ENCODE assay signal across 10 cellular contexts in genomic region chr13:73417012-73417615, GRCh38.
A peak's percentile ranks its signal among the peaks of the same experiment; 100 is the strongest.
DNase-seq lines count a peak whose midpoint lies in the region; ATAC-seq, FAIRE-seq and TF ChIP-seq lines count a peak whose summit lies in the region.
"Had no signal": no experiment of that assay in that cellular context is flagged by ENCODE, and none has a peak within 500 bp of the region (broad histone marks: within the 10 kb centered on the region; RNA-seq: fewer than 3 reads in every experiment).

No MANE protein-coding gene starts in this region.

- H3K36me3 ChIP-seq in SK-N-SH (replicated peaks in 1 of 2; ENCODE audit: control insufficient read depth in 1 of 2, insufficient read depth in 2 of 2, low read length in 1 of 2) (no peaks in the 10 kb centered on the region), HepG2 (replicated peaks in 1 of 2; ENCODE audit: control insufficient read depth in 1 of 2, insufficient read depth in 2 of 2, low read length in 2 of 2) (no peaks in the 10 kb centered on the region)

- no peak for TF ChIP-seq POLR2A in HepG2 (IDR thresholded peaks at IDR 0.05; ENCODE audit: insufficient read depth in 1 of 2, low read depth in 2 of 2, low read length in 2 of 2)

- H2AFZ ChIP-seq in SK-N-SH (ENCODE audit: low read depth) = no peak overlapping the region
- no peak overlapping the region for H2AFZ ChIP-seq in HepG2 (ENCODE audit: low read length)

- H3K27ac Mint-ChIP-seq in activated T-helper 1 cell treated with anti-CD3 and anti-CD28 coated beads, Interleukin-12 subunit alpha, Interleukin-12 subunit beta, Interleukin-2, Interleukin-4 antibody, amounts not matched to agents 30 ng/mL and 10 ng/mL and 1 ng/mL, durations not matched to agents 14 hours and 24 hours and 36 hours = no peak overlapping the region
- H3K27ac Mint-ChIP-seq: brain had no signal

- CTCF ChIA-PET in SK-N-SH (lab: Yijun Ruan, JAX) = no interaction called here
- CTCF ChIA-PET in HepG2 (lab: Yijun Ruan, JAX; ENCODE audit: low intra/inter-chr PET ratio, low total read pairs) = interaction anchor here (1.6 kb wide), 1 partner anchor 577 kb away, joined by 11 read pairs; no protein-coding TSS in a partner anchor

- H3F3A ChIP-seq in SK-N-SH (replicated peaks; ENCODE audit: insufficient read depth) = no peaks in the 10 kb centered on the region

- FAIRE-seq in HepG2 (lab: Jason Lieb, UNC) = no peak

- TF ChIP-seq CTCF in GM12864 (IDR thresholded peaks at IDR 0.05; ENCODE audit: low read depth, low read length, missing control alignments) (peak; percentile 17), SK-N-SH (IDR thresholded peaks at IDR 0.05) (peak; percentile 36), HepG2 (CRISPR knock-in tag; IDR thresholded peaks at IDR 0.05) (peak; percentile 61)

- H3K4me2 ChIP-seq in SK-N-SH (no peak overlapping the region), HepG2 (ENCODE audit: low read depth, low read length) (no peak overlapping the region)

- peak; percentile 55 for TF ChIP-seq RAD21 in SK-N-SH (IDR thresholded peaks at IDR 0.05; ENCODE audit: low read length)
- no peak for TF ChIP-seq RAD21 in HepG2 (CRISPR knock-in tag; IDR thresholded peaks at IDR 0.05)

- no peaks in the 10 kb centered on the region for H3K9me3 Mint-ChIP-seq in activated T-helper 1 cell treated with anti-CD3 and anti-CD28 coated beads, Interleukin-12 subunit alpha, Interleukin-12 subunit beta, Interleukin-2, Interleukin-4 antibody, amounts not matched to agents 30 ng/mL and 10 ng/mL and 1 ng/mL, durations not matched to agents 14 hours and 24 hours and 36 hours

- peak; percentile 52 for ATAC-seq in HG02938 (IDR thresholded peaks at IDR 0.05; ENCODE audit: unreplicated experiment)
- peak; percentile 94 for ATAC-seq in HepG2
- ATAC-seq in HG02642 (IDR thresholded peaks at IDR 0.05; ENCODE audit: poor library complexity, unreplicated experiment) = no peak

- TF ChIP-seq EP300 in SK-N-SH (IDR thresholded peaks at IDR 0.05; ENCODE audit: borderline replicate concordance in 1 of 2, low read depth in 1 of 2, low read length in 1 of 2) = no peak
- TF ChIP-seq EP300 in HepG2 (IDR thresholded peaks at IDR 0.05; ENCODE audit: low read depth in 2 of 2, low read length in 2 of 2) = no peak
- no peak for TF ChIP-seq EP300 in HepG2 (CRISPR knock-in tag; IDR thresholded peaks at IDR 0.05; ENCODE audit: borderline replicate concordance)

- H3K9ac ChIP-seq in SK-N-SH = no peak overlapping the region
- no peak overlapping the region for H3K9ac ChIP-seq in HepG2 (ENCODE audit: insufficient read depth, low read depth, low read length)

- H3K36me3 Mint-ChIP-seq in activated T-helper 1 cell treated with anti-CD3 and anti-CD28 coated beads, Interleukin-12 subunit alpha, Interleukin-12 subunit beta, Interleukin-2, Interleukin-4 antibody, amounts not matched to agents 30 ng/mL and 10 ng/mL and 1 ng/mL, durations not matched to agents 14 hours and 24 hours and 36 hours (ENCODE audit: low read depth) = no peaks in the 10 kb centered on the region
- H3K36me3 Mint-ChIP-seq: brain had no signal

- H3K27me3 Mint-ChIP-seq in activated T-helper 1 cell treated with anti-CD3 and anti-CD28 coated beads, Interleukin-12 subunit alpha, Interleukin-12 subunit beta, Interleukin-2, Interleukin-4 antibody, amounts not matched to agents 30 ng/mL and 10 ng/mL and 1 ng/mL, durations not matched to agents 14 hours and 24 hours and 36 hours (ENCODE audit: insufficient read depth) = no peaks in the 10 kb centered on the region

- H3K4me3 ChIP-seq in GM12864 (ENCODE audit: low read depth, low read length) = no peak overlapping the region
- H3K4me3 ChIP-seq in SK-N-SH (ENCODE audit: low read depth in 2 of 2, low read length in 1 of 2) = no peak overlapping the region
- no peak overlapping the region for H3K4me3 ChIP-seq in HepG2 (replicated peaks in 1 of 3; ENCODE audit: insufficient read depth in 1 of 3, low read depth in 2 of 3, low read length in 3 of 3)
- H3K4me3 ChIP-seq: lung had no signal

- H3K27ac ChIP-seq in SK-N-SH (ENCODE audit: low read depth in 2 of 2, low read length in 1 of 2) (no peak overlapping the region), HepG2 (ENCODE audit: extremely low read length, insufficient read depth, low read length) (no peak overlapping the region)

- 84% methylated on average over 12 of the region's 13 CpGs for WGBS in SK-N-SH (ENCODE audit: low lambda C conversion rate)
- 61% methylated on average over 13 of the region's 13 CpGs for WGBS in HepG2 (ENCODE audit: low lambda C conversion rate)

- no peak for DNase-seq in GM12864 (ENCODE audit: low read depth)
- DNase-seq in SK-N-SH = peak; percentile 9
- peak; percentile 27 for DNase-seq in HepG2 (ENCODE audit: low spot score)
- DNase-seq in NCI-H1930 (lab: John Stamatoyannopoulos, UW) = no peak
- no peak for DNase-seq in activated T-helper 1 cell treated with anti-CD3 and anti-CD28 coated beads, Interleukin-12 subunit alpha, Interleukin-12 subunit beta, Interleukin-2, Interleukin-4 antibody, amounts not matched to agents 30 ng/mL and 10 ng/mL and 1 ng/mL, durations not matched to agents 14 hours and 24 hours and 36 hours (ENCODE audit: low spot score)
- DNase-seq: T1000 had no signal

- no peaks in the 10 kb centered on the region for H3K4me1 ChIP-seq in SK-N-SH (ENCODE audit: control insufficient read depth in 1 of 2, insufficient read depth in 2 of 2, low read depth in 1 of 2, low read length in 1 of 2)
- H3K4me1 ChIP-seq in HepG2 (ENCODE audit: insufficient read depth, low read length) = no peaks in the 10 kb centered on the region

- H3K4me3 Mint-ChIP-seq in activated T-helper 1 cell treated with anti-CD3 and anti-CD28 coated beads, Interleukin-12 subunit alpha, Interleukin-12 subunit beta, Interleukin-2, Interleukin-4 antibody, amounts not matched to agents 30 ng/mL and 10 ng/mL and 1 ng/mL, durations not matched to agents 14 hours and 24 hours and 36 hours = no peak overlapping the region
- H3K4me3 Mint-ChIP-seq: brain had no signal

- BruUV-seq in HepG2 (replicated peaks; lab: Mats Ljungman, UMichigan) = no TSS peak

- H3K9me3 ChIP-seq in SK-N-SH = no peaks in the 10 kb centered on the region
- no peaks in the 10 kb centered on the region for H3K9me3 ChIP-seq in HepG2 (ENCODE audit: low read length)

- POLR2A ChIA-PET in SK-N-SH (lab: Yijun Ruan, JAX) (no interaction called here), HepG2 (lab: Yijun Ruan, JAX) (no interaction called here)

- H3K4me1 Mint-ChIP-seq in activated T-helper 1 cell treated with anti-CD3 and anti-CD28 coated beads, Interleukin-12 subunit alpha, Interleukin-12 subunit beta, Interleukin-2, Interleukin-4 antibody, amounts not matched to agents 30 ng/mL and 10 ng/mL and 1 ng/mL, durations not matched to agents 14 hours and 24 hours and 36 hours (ENCODE audit: low read depth) = no peaks in the 10 kb centered on the region
- H3K4me1 Mint-ChIP-seq: brain had no signal

- H3K27me3 ChIP-seq in SK-N-SH (ENCODE audit: insufficient read depth) (no peaks in the 10 kb centered on the region), HepG2 (ENCODE audit: control insufficient read depth in 1 of 2, insufficient read depth in 2 of 2, low read length in 2 of 2) (no peaks in the 10 kb centered on the region)

- H3K79me2 ChIP-seq in SK-N-SH (ENCODE audit: insufficient read depth) (no peaks in the 10 kb centered on the region), HepG2 (ENCODE audit: insufficient read depth, low read length) (no peaks in the 10 kb centered on the region)

- intact Hi-C loops in HepG2 (cut with micrococcal nuclease; ENCODE audit: unreplicated experiment) = loop anchor here (5.0 kb wide), 1 partner anchor 360 kb away; the partner anchor contains the start of gene KLF5
- intact Hi-C loops in activated T-helper 1 cell treated with anti-CD3 and anti-CD28 coated beads, Interleukin-12 subunit alpha, Interleukin-12 subunit beta, Interleukin-2, Interleukin-4 antibody, amounts not matched to agents 30 ng/mL and 10 ng/mL and 1 ng/mL, durations not matched to agents 14 hours and 24 hours and 36 hours (cut with micrococcal nuclease) = loop anchor here (10.0 kb wide), 2 partner anchors 288 to 572 kb away; no protein-coding TSS in a partner anchor

- in situ Hi-C loops in HepG2 (cut with HindIII; ENCODE audit: extremely low pct_ligation_motif_present, low pct_unique_long_range_greater_than_20kb) = loop anchor here (10.0 to 25.0 kb wide), 2 partner anchors 355 to 572 kb away; partner anchors contain the start of gene KLF5

- no peaks in the 10 kb centered on the region; the same call in 1 of the 2 replicates for H3K9me2 ChIP-seq in SK-N-SH

- H4K20me1 ChIP-seq in SK-N-SH (ENCODE audit: insufficient read depth) (no peaks in the 10 kb centered on the region), HepG2 (ENCODE audit: insufficient read depth, low read length) (no peaks in the 10 kb centered on the region)

TF ChIP-seq in SK-N-SH, 30 proteins besides CTCF, POLR2A, EP300 and RAD21 (continues in another document):
- TF ChIP-seq GABPA (IDR thresholded peaks at IDR 0.05; ENCODE audit: low read depth) (no peak), TCF12 (IDR thresholded peaks at IDR 0.05) (no peak), JUND (IDR thresholded peaks at IDR 0.05) (no peak)

TF ChIP-seq in HepG2, 621 proteins besides CTCF, POLR2A, EP300 and RAD21:
- TF ChIP-seq ZNF280D (CRISPR knock-in tag; IDR thresholded peaks at IDR 0.05) (no peak), SMC3 (IDR thresholded peaks at IDR 0.05; ENCODE audit: low read length) (peak; percentile 65), STAG1 (CRISPR knock-in tag; IDR thresholded peaks at IDR 0.05) (peak; percentile 75)

Comparison
In these comparisons a context has a peak if more than half of its experiments do, and no peak if none do; other contexts are left out.
1. DNase-seq: peak in SK-N-SH (single experiment) and HepG2 (single experiment); none in GM12864 (single experiment), NCI-H1930 (0 of 2) and activated T-helper 1 cell treated with anti-CD3 and anti-CD28 coated beads, Interleukin-12 subunit alpha, Interleukin-12 subunit beta, Interleukin-2, Interleukin-4 antibody, amounts not matched to agents 30 ng/mL and 10 ng/mL and 1 ng/mL, durations not matched to agents 14 hours and 24 hours and 36 hours (single experiment).
2. Peak in every context shown above with its lines, with median percentiles within 50 percentile points of each other: CTCF ChIP-seq.